In the genomic region with DNA sequence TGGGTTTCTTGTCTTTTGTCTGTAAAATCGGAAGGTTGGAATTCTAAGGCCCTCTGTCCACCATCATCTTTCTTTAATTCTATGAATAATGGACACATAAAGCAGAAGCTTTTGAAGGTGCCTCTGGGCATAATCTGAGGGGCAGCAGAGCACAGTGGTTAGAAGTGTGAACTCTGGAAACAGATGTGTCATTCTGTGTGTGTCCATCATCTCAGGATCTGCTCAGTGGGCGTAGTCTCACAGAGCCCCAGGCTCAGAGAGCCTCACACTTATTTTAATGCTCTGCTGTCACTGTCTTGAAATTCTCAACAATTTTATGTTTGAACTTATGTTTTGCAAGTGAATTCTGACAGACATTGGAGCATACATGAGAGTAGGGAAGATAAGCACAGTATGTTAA, we compare ENCODE assay signal across 16 cellular contexts. TPM values are rescaled to one million over a fixed set of nuclear protein-coding genes. Genes with fewer than 3 reads are reported as not detected.
DNase-seq lines count a peak whose midpoint lies in the region; ATAC-seq, FAIRE-seq and TF ChIP-seq lines count a peak whose summit lies in the region.
"Had no signal": no experiment of that assay in that cellular context is flagged by ENCODE, and none has a peak within 500 bp of the region (broad histone marks: within the 10 kb centered on the region; RNA-seq: fewer than 3 reads in every experiment).

No MANE protein-coding gene starts in this region.

- 50% methylated on average over 2 of the region's 2 CpGs for WGBS in GM12878 (ENCODE audit: insufficient coverage, insufficient replicate concordance, low lambda C conversion rate, missing lambda C conversion rate)
- 100% methylated on average over 1 of the region's 2 CpGs for WGBS in mesenchymal stem cell

- H3K23ac ChIP-seq in mesenchymal stem cell (ENCODE audit: low read length in 2 of 2): no peak overlapping the region

- H3K4me3 Mint-ChIP-seq in Calu3 (ENCODE audit: low read depth, unreplicated experiment): no peak overlapping the region
- H3K4me3 Mint-ChIP-seq: CD4-positive, alpha-beta memory T cell; GM23338 had no signal

- no peak overlapping the region for H2AK5ac ChIP-seq in mesenchymal stem cell (ENCODE audit: low read length, severe bottlenecking)

- H3K27me3 ChIP-seq in GM12878 (replicated peaks in 1 of 2; ENCODE audit: control insufficient read depth in 2 of 2, insufficient read depth in 2 of 2, low read length in 1 of 2) (peaks cover 0 to 9% of the 10 kb centered on the region in 2 experiments; a peak in 2 of 4 replicates), mesenchymal stem cell (ENCODE audit: control insufficient read depth in 1 of 2, insufficient read depth in 1 of 2, low read length in 2 of 2) (peaks cover 14 to 29% of the 10 kb centered on the region in 2 experiments)
- H3K27me3 ChIP-seq: BE2C had no signal

- no peak for TF ChIP-seq POLR2A in GM12878 (IDR thresholded peaks at IDR 0.05; ENCODE audit: low read depth, low read length)

- in situ Hi-C loops in GM12878 (cut with MboI): loop anchor here (25.0 kb wide), 1 partner anchor 817 kb away; no protein-coding TSS in a partner anchor

- no peaks in the 10 kb centered on the region for H3K79me2 ChIP-seq in GM12878 (ENCODE audit: control insufficient read depth, insufficient read depth, low read length)

- no peak for FAIRE-seq in GM12878 (lab: Jason Lieb, UNC)
- FAIRE-seq: A549, D721Med had no signal

- no peaks in the 10 kb centered on the region for H3K9me3 Mint-ChIP-seq in Calu3 (ENCODE audit: low read depth, unreplicated experiment)
- H3K9me3 Mint-ChIP-seq: CD4-positive, alpha-beta memory T cell; GM23338 had no signal

- no peak overlapping the region for H3K4ac ChIP-seq in mesenchymal stem cell (ENCODE audit: low read depth in 1 of 2, low read length in 2 of 2)

- no peak for DNase-seq in Calu3
- no peak for DNase-seq in GM12878 (ENCODE audit: low read depth, low spot score)
- no peak for DNase-seq in mesenchymal stem cell
- no peak for DNase-seq in GM03348 (ENCODE audit: low spot score)
- no peak for DNase-seq in NCI-H1105 (lab: John Stamatoyannopoulos, UW)
- DNase-seq: BE2C; CD4-positive, alpha-beta memory T cell; DND-41; GDM1; H7 had no signal

- ATAC-seq in GM18520 (IDR thresholded peaks at IDR 0.05; ENCODE audit: unreplicated experiment) (peak; percentile 35), GM12878 (no peak), HG02981 (IDR thresholded peaks at IDR 0.05; ENCODE audit: unreplicated experiment) (no peak)
- ATAC-seq: A549, GM23338 had no signal

- SMC1A ChIA-PET in GM12878 (lab: Charles Lee; ENCODE audit: uncharacterized antibody, unreplicated experiment): no interaction called here

- no peak for TF ChIP-seq RAD21 in GM12878 (IDR thresholded peaks at IDR 0.05; ENCODE audit: insufficient read depth, low read depth, low read length)

- H3K9ac ChIP-seq in GM12878 (ENCODE audit: control insufficient read depth, insufficient read depth, low read length) (no peak overlapping the region), mesenchymal stem cell (ENCODE audit: low read length) (peak overlapping the region; percentile 53)

- no peak overlapping the region for H2BK5ac ChIP-seq in mesenchymal stem cell (ENCODE audit: low read depth, low read length, poor library complexity, severe bottlenecking)

- H2BK12ac ChIP-seq in mesenchymal stem cell (ENCODE audit: low read length in 2 of 2): no peak overlapping the region

- no peaks in the 10 kb centered on the region for H3K36me3 Mint-ChIP-seq in Calu3 (ENCODE audit: insufficient read depth, unreplicated experiment)
- H3K36me3 Mint-ChIP-seq: CD4-positive, alpha-beta memory T cell had no signal

- no peak overlapping the region for H3K14ac ChIP-seq in mesenchymal stem cell (ENCODE audit: low read length in 2 of 2)

- H4K20me1 ChIP-seq in GM12878 (ENCODE audit: control insufficient read depth, insufficient read depth): no peaks in the 10 kb centered on the region

- TF ChIP-seq EP300 in GM12878 (IDR thresholded peaks at IDR 0.05; ENCODE audit: borderline replicate concordance in 1 of 2, control insufficient read depth in 1 of 2, low read depth in 2 of 2, low read length in 2 of 2): no peak

- no peak for TF ChIP-seq CTCF in Calu3 (IDR thresholded peaks at IDR 0.05; ENCODE audit: unreplicated experiment)
- no peak for TF ChIP-seq CTCF in GM12878 (IDR thresholded peaks at IDR 0.05 in 2 of 3, conservative IDR thresholded peaks at IDR 0.05 in 1 of 3; ENCODE audit: control insufficient read depth in 2 of 3, extremely low read depth in 1 of 3, insufficient read depth in 1 of 3, low read depth in 3 of 3, low read length in 3 of 3)

- no peak overlapping the region for H3K4me3 ChIP-seq in GM12878
- no peak overlapping the region for H3K4me3 ChIP-seq in mesenchymal stem cell (ENCODE audit: insufficient read depth in 1 of 2, low read depth in 1 of 2, low read length in 2 of 2)
- H3K4me3 ChIP-seq: A549, GM23338 had no signal

- H3K27ac Mint-ChIP-seq in Calu3 (ENCODE audit: unreplicated experiment): peak overlapping the region; percentile 52
- H3K27ac Mint-ChIP-seq: CD4-positive, alpha-beta memory T cell; GM23338 had no signal

- H3K4me1 ChIP-seq in GM12878 (ENCODE audit: control insufficient read depth, insufficient read depth, low read length) (peaks cover 7% of the 10 kb centered on the region; the same call in 1 of the 2 replicates), mesenchymal stem cell (ENCODE audit: control insufficient read depth, insufficient read depth, low read depth, low read length) (no peaks in the 10 kb centered on the region)
- H3K4me1 ChIP-seq: BE2C had no signal

- intact Hi-C loops in Calu3 (cut with micrococcal nuclease; ENCODE audit: unreplicated experiment): loop anchor here (5.0 kb wide), 2 partner anchors 142 to 812 kb away; no protein-coding TSS in a partner anchor
- intact Hi-C loops in GM12878 (cut with micrococcal nuclease; ENCODE audit: unreplicated experiment): loop anchor here (5.0 kb wide), 4 partner anchors 102 to 812 kb away; no protein-coding TSS in a partner anchor

- RAD21 ChIA-PET in GM12878 (lab: Charles Lee; ENCODE audit: unreplicated experiment): no interaction called here

- no peak overlapping the region for H4K8ac ChIP-seq in mesenchymal stem cell (ENCODE audit: low read length)

- no peak overlapping the region for H3K18ac ChIP-seq in mesenchymal stem cell (ENCODE audit: low read depth in 1 of 2, low read length in 2 of 2)

- no peak overlapping the region for H2BK15ac ChIP-seq in mesenchymal stem cell (ENCODE audit: low read depth, poor library complexity, severe bottlenecking)

- peaks cover 54% of the 10 kb centered on the region for H3K4me1 Mint-ChIP-seq in Calu3 (ENCODE audit: low read depth, unreplicated experiment)
- H3K4me1 Mint-ChIP-seq: CD4-positive, alpha-beta memory T cell had no signal

- BruUV-seq in Calu3 (replicated peaks; lab: Mats Ljungman, UMichigan) (no TSS peak), GM12878 (replicated peaks; lab: Mats Ljungman, UMichigan) (no TSS peak)

- H4K91ac ChIP-seq in mesenchymal stem cell (ENCODE audit: low read length): no peak overlapping the region

- H3K27ac ChIP-seq in GM12878 (ENCODE audit: control insufficient read depth, insufficient read depth) (no peak overlapping the region), mesenchymal stem cell (ENCODE audit: low read length, poor library complexity, severe bottlenecking) (no peak overlapping the region)
- H3K27ac ChIP-seq: A549, C4-2B had no signal

- H3K36me3 ChIP-seq in GM12878 (ENCODE audit: control insufficient read depth in 2 of 2, insufficient read depth in 2 of 2, low read length in 1 of 2): no peaks in the 10 kb centered on the region
- no peaks in the 10 kb centered on the region for H3K36me3 ChIP-seq in mesenchymal stem cell (ENCODE audit: control insufficient read depth in 1 of 2, insufficient read depth in 2 of 2, low read depth in 1 of 2, low read length in 2 of 2)
- H3K36me3 ChIP-seq: BE2C had no signal

- H3K9me3 ChIP-seq in GM12878 (replicated peaks; ENCODE audit: control insufficient read depth, insufficient read depth, low read length): no peaks in the 10 kb centered on the region
- H3K9me3 ChIP-seq in mesenchymal stem cell (ENCODE audit: control insufficient read depth, low read length): no peaks in the 10 kb centered on the region
- H3K9me3 ChIP-seq: BE2C had no signal

- no peak overlapping the region for H2BK120ac ChIP-seq in mesenchymal stem cell (ENCODE audit: low read depth, low read length)

- POLR2A ChIA-PET in GM12878 (lab: Charles Lee): no interaction called here

- H2AFZ ChIP-seq in GM12878 (ENCODE audit: control insufficient read depth, low read depth, low read length) (no peak overlapping the region), mesenchymal stem cell (ENCODE audit: low read depth, low read length) (no peak overlapping the region)
- H2AFZ ChIP-seq: GM23338 had no signal

- no peaks in the 10 kb centered on the region for H3K79me1 ChIP-seq in mesenchymal stem cell (replicated peaks; ENCODE audit: low read length, poor library complexity, severe bottlenecking)

- H3K27me3 Mint-ChIP-seq in Calu3 (ENCODE audit: unreplicated experiment): no peaks in the 10 kb centered on the region

- CTCF ChIA-PET in Calu3 (lab: Charles Lee) (no interaction called here), GM12878 (lab: Yijun Ruan, JAX) (interaction anchor here (1.5 to 13.2 kb wide), 2 partner anchors 12 to 19 kb away, joined by 4 to 626 read pairs; no protein-coding TSS in a partner anchor)

- H3K4me2 ChIP-seq in GM12878 (ENCODE audit: control insufficient read depth, insufficient read depth) (no peak overlapping the region), mesenchymal stem cell (ENCODE audit: low read length, poor library complexity, severe bottlenecking) (no peak overlapping the region)
- H3K4me2 ChIP-seq: A549, GM23338 had no signal

RNA-seq across cellular contexts. Expression of a gene that starts 31.0 kb away (rescaled TPM):
- total RNA-seq in Calu3 (2022) (49.8 and 57.3 TPM in 2 replicates), GM12878 (2014; rRNA removed) (13.8 and 18.1 TPM in 2 replicates), GM12878 (2014; rRNA removed; fragmentation: Illumina TruSeq; extraction: Trizol) (16.3 and 17.4 TPM in 2 replicates), GM12878 (2021) (15.8 and 17.1 TPM in 2 replicates)
- total RNA-seq in GM12878 (2013; cell fraction: nucleolus; rRNA removed): 95.8 and 133 TPM in 2 replicates
- polyA plus RNA-seq in GM12878 (2011; ENCODE audit: low read depth): 8.9 TPM
- polyA plus RNA-seq in GM12878 (2011; rRNA removed) (27.2 and 27.6 TPM in 2 replicates), GM12878 (2014; fragmentation: Illumina TruSeq; extraction: Trizol) (14.3 and 20.7 TPM in 2 replicates), GM12878 (2014; fragmentation: Nextera tagmentation; extraction: Ambion mirVana) (1 to 10 TPM; 3.6 to 4.0 TPM), GM12878 (2014; rRNA removed) (12.2 and 14.4 TPM in 2 replicates), GM12878 (2016; fragmentation: Nextera tagmentation; extraction: Ambion mirVana) (10 to 100 TPM; 11.3 to 13.1 TPM)
- 12.7 and 15.6 TPM in 2 replicates for polyA plus RNA-seq in GM12878 (2011; cell fraction: cytosol; rRNA removed)
- 105 and 122 TPM in 2 replicates for polyA plus RNA-seq in GM12878 (2011; cell fraction: nucleus; rRNA removed)
- 9.5 and 12.9 TPM in 2 replicates for polyA plus RNA-seq in GM12878 (2012)
- polyA minus RNA-seq in GM12878 (2011; rRNA and poly(A)+ RNA removed): 22.3 and 25.7 TPM in 2 replicates
- 4.5 and 5.3 TPM in 2 replicates for polyA minus RNA-seq in GM12878 (2011; cell fraction: cytosol; rRNA and poly(A)+ RNA removed)
- polyA minus RNA-seq in GM12878 (2011; cell fraction: nucleus; rRNA and poly(A)+ RNA removed): 56.3 and 72.3 TPM in 2 replicates
- polyA plus RNA-seq in mesenchymal stem cell (2013, experiment 1 of 2): 13.9 TPM
- 12.1 TPM for polyA plus RNA-seq in mesenchymal stem cell (2013, experiment 2 of 2)

RNA-seq across cellular contexts. Expression of a gene that starts 43.4 kb away (rescaled TPM):
- total RNA-seq in Calu3 (2022) (64.4 and 67.1 TPM in 2 replicates), GM12878 (2014; rRNA removed) (4.9 and 6.4 TPM in 2 replicates), GM12878 (2014; rRNA removed; fragmentation: Illumina TruSeq; extraction: Trizol) (4.9 and 5.4 TPM in 2 replicates), GM12878 (2021) (9.3 and 9.7 TPM in 2 replicates)
- 103 and 109 TPM in 2 replicates for total RNA-seq in GM12878 (2013; cell fraction: nucleolus; rRNA removed)
- polyA plus RNA-seq in GM12878 (2011; ENCODE audit: low read depth): 24.6 TPM
- polyA plus RNA-seq in GM12878 (2011; rRNA removed) (92.7 and 119 TPM in 2 replicates), GM12878 (2014; fragmentation: Illumina TruSeq; extraction: Trizol) (8.7 and 11.2 TPM in 2 replicates), GM12878 (2014; fragmentation: Nextera tagmentation; extraction: Ambion mirVana) (10 to 100 TPM; 14.2 to 15.6 TPM), GM12878 (2014; rRNA removed) (9.1 and 10.0 TPM in 2 replicates), GM12878 (2016; fragmentation: Nextera tagmentation; extraction: Ambion mirVana) (10 to 100 TPM; 19.0 to 21.7 TPM)
- polyA plus RNA-seq in GM12878 (2011; cell fraction: cytosol; rRNA removed): 23.0 and 39.4 TPM in 2 replicates
- polyA plus RNA-seq in GM12878 (2011; cell fraction: nucleus; rRNA removed): 26.6 and 39.5 TPM in 2 replicates
- polyA plus RNA-seq in GM12878 (2012): 33.5 and 66.6 TPM in 2 replicates
- polyA minus RNA-seq in GM12878 (2011; rRNA and poly(A)+ RNA removed): 37.0 and 57.6 TPM in 2 replicates
- 14.3 and 19.6 TPM in 2 replicates for polyA minus RNA-seq in GM12878 (2011; cell fraction: cytosol; rRNA and poly(A)+ RNA removed)
- 28.3 and 35.3 TPM in 2 replicates for polyA minus RNA-seq in GM12878 (2011; cell fraction: nucleus; rRNA and poly(A)+ RNA removed)
- 10.1 TPM for polyA plus RNA-seq in mesenchymal stem cell (2013, experiment 1 of 2)
- polyA plus RNA-seq in mesenchymal stem cell (2013, experiment 2 of 2): 10.5 TPM
